In genomic region chr2:41913921-41914609, GRCh38 we compare ENCODE assay signal across 18 cellular contexts.
"Had no signal": no experiment of that assay in that cellular context is flagged by ENCODE, and none has a peak within 500 bp of the region (broad histone marks: within the 10 kb centered on the region; RNA-seq: fewer than 3 reads in every experiment).

No MANE protein-coding gene starts in this region.

- H3K27ac ChIP-seq: foreskin keratinocyte had no signal

- H3K9me3 ChIP-seq: tibial nerve, uterus had no signal

- H3K36me3 ChIP-seq: tibial nerve, uterus had no signal

- ATAC-seq: activated T-cell treated with anti-CD3 and anti-CD28 coated beads, Interleukin-2, amount 50 U/mL, for 4 hours; foreskin keratinocyte had no signal

- H3K4me3 ChIP-seq: tibial nerve, uterus had no signal

- H3K27me3 ChIP-seq: tibial nerve, uterus had no signal

- H3K36me3 Mint-ChIP-seq: activated naive CD8-positive, alpha-beta T cell treated with anti-CD3 and anti-CD28 coated beads for 36 hours had no signal

- H3K4me1 Mint-ChIP-seq: activated naive CD8-positive, alpha-beta T cell treated with anti-CD3 and anti-CD28 coated beads for 36 hours had no signal

- H3K4me1 ChIP-seq: foreskin keratinocyte had no signal

- H3K9me3 Mint-ChIP-seq: activated naive CD8-positive, alpha-beta T cell treated with anti-CD3 and anti-CD28 coated beads for 36 hours; activated T-cell treated with anti-CD3 and anti-CD28 coated beads, Interleukin-2, amount 50 U/mL, for 4 hours; activated T-helper 2 cell treated with anti-CD3 and anti-CD28 coated beads, Interferon-gamma antibody, Interleukin-2, Interleukin-4, amounts not matched to agents 10 μg/mL and 5 μg/mL and 100 μg/mL, durations not matched to agents 14 hours and 24 hours and 36 hours; dendritic cell treated with granulocyte-macrophage colony-stimulating factor and Interleukin-4, amounts not matched to agents 40 ng/mL and 50 ng/mL, for 4 days; neural crest cell; stimulated activated naive CD8-positive, alpha-beta T cell treated with anti-CD3 and anti-CD28 coated beads, Interleukin-15, Interleukin-2, amounts not matched to agents 100 ng/mL and 50 ng/mL, for 24 hours had no signal

- H3K4me3 Mint-ChIP-seq: activated naive CD8-positive, alpha-beta T cell treated with anti-CD3 and anti-CD28 coated beads for 36 hours; activated T-cell treated with anti-CD3 and anti-CD28 coated beads, Interleukin-2, amount 50 U/mL, for 4 hours; dendritic cell treated with granulocyte-macrophage colony-stimulating factor and Interleukin-4, amounts not matched to agents 40 ng/mL and 50 ng/mL, for 4 days; neural crest cell; stimulated activated naive CD8-positive, alpha-beta T cell treated with anti-CD3 and anti-CD28 coated beads, Interleukin-15, Interleukin-2, amounts not matched to agents 100 ng/mL and 50 ng/mL, for 24 hours had no signal

- H3K27ac Mint-ChIP-seq: activated naive CD8-positive, alpha-beta T cell treated with anti-CD3 and anti-CD28 coated beads for 36 hours; activated T-helper 2 cell treated with anti-CD3 and anti-CD28 coated beads, Interferon-gamma antibody, Interleukin-2, Interleukin-4, amounts not matched to agents 10 μg/mL and 5 μg/mL and 100 μg/mL, durations not matched to agents 14 hours and 24 hours and 36 hours; dendritic cell treated with granulocyte-macrophage colony-stimulating factor and Interleukin-4, amounts not matched to agents 40 ng/mL and 50 ng/mL, for 4 days; stimulated activated naive CD8-positive, alpha-beta T cell treated with anti-CD3 and anti-CD28 coated beads, Interleukin-15, Interleukin-2, amounts not matched to agents 100 ng/mL and 50 ng/mL, for 24 hours had no signal

- DNase-seq: activated CD4-positive, alpha-beta T cell treated with anti-CD3 and anti-CD28 coated beads, Interleukin-2, amount 50 U/mL, for 4 hours; activated CD8-positive, alpha-beta memory T cell treated with anti-CD3 and anti-CD28 coated beads, Interleukin-2, amount 50 U/mL, for 48 hours; activated naive CD4-positive, alpha-beta T cell; activated naive CD8-positive, alpha-beta T cell treated with anti-CD3 and anti-CD28 coated beads for 36 hours; activated T-cell treated with anti-CD3 and anti-CD28 coated beads, Interleukin-2, amount 50 U/mL, for 4 hours; amniotic stem cell; effector CD8-positive, alpha-beta T cell; foreskin keratinocyte; posterior cingulate gyrus; stimulated activated CD4-positive, alpha-beta T cell treated with anti-CD3 and anti-CD28 coated beads, Interleukin-12 subunit alpha, Interleukin-12 subunit beta, amount 100 ng/mL, for 4 hours; stimulated activated CD4-positive, alpha-beta T cell treated with anti-CD3 and anti-CD28 coated beads, Interleukin-4, amount 100 ng/mL, for 4 hours; T-helper 9 cell; uterus had no signal
